8 cellular contexts compared by ENCODE assay signal in genomic region chr13:73060251-73061160, GRCh38. TPM values are rescaled to one million over a fixed set of nuclear protein-coding genes. Genes with fewer than 3 reads are reported as not detected.
DNase-seq lines count a peak whose midpoint lies in the region; ATAC-seq and TF ChIP-seq lines count a peak whose summit lies in the region.

No MANE protein-coding gene starts in this region.

- peaks cover 12% of the 10 kb centered on the region for H3K27me3 ChIP-seq in CD8-positive, alpha-beta T cell (ENCODE audit: insufficient read depth, low read length)
- peaks cover 70% of the 10 kb centered on the region for H3K27me3 ChIP-seq in HUES48 (ENCODE audit: control insufficient read depth, insufficient read depth, low read length)
- H3K27me3 ChIP-seq in right cardiac atrium (ENCODE audit: control insufficient read depth, insufficient read depth) = no peaks in the 10 kb centered on the region
- peaks cover 0 to 7% (median 0%) of the 10 kb centered on the region in 3 donors for H3K27me3 ChIP-seq in gastrocnemius medialis

- intact Hi-C loops in CD8-positive, alpha-beta T cell (cut with DNase I, micrococcal nuclease) = no loop called here
- intact Hi-C loops in activated T-helper 1 cell treated with anti-CD3 and anti-CD28 coated beads, Interleukin-12 subunit alpha, Interleukin-12 subunit beta, Interleukin-2, Interleukin-4 antibody, amounts not matched to agents 30 ng/mL and 10 ng/mL and 1 ng/mL, durations not matched to agents 14 hours and 24 hours and 36 hours (cut with micrococcal nuclease) = no loop called here
- intact Hi-C loops in right cardiac atrium (cut with DNase I) = no loop called here
- intact Hi-C loops in gastrocnemius medialis (cut with DNase I; ENCODE audit: low total_unique reads) = no loop called here

- peaks cover 14% of the 10 kb centered on the region for H3K4me1 ChIP-seq in CD8-positive, alpha-beta T cell (ENCODE audit: insufficient read depth, low read length)
- H3K4me1 ChIP-seq in HUES48 (ENCODE audit: control insufficient read depth, insufficient read depth, low read length) (peaks cover 46% of the 10 kb centered on the region), right cardiac atrium (ENCODE audit: control insufficient read depth, insufficient read depth, low read length) (no peaks in the 10 kb centered on the region), gastrocnemius medialis (peaks cover 5 to 8% of the 10 kb centered on the region in 2 donors)

- no peak overlapping the region for H3K27ac ChIP-seq in CD8-positive, alpha-beta T cell (ENCODE audit: low read depth, low read length)
- H3K27ac ChIP-seq in HUES48 (ENCODE audit: low read depth, low read length) (no peak overlapping the region), right cardiac atrium (ENCODE audit: low read length) (no peak overlapping the region), gastrocnemius medialis (peak overlapping the region; percentile 90 to 94 (median 92))

- H3K4me3 Mint-ChIP-seq in CD8-positive, alpha-beta T cell = peak overlapping the region; percentile 76
- peak overlapping the region; percentile 82 for H3K4me3 Mint-ChIP-seq in activated T-helper 1 cell treated with anti-CD3 and anti-CD28 coated beads, Interleukin-12 subunit alpha, Interleukin-12 subunit beta, Interleukin-2, Interleukin-4 antibody, amounts not matched to agents 30 ng/mL and 10 ng/mL and 1 ng/mL, durations not matched to agents 14 hours and 24 hours and 36 hours

- H3K4me1 Mint-ChIP-seq in CD8-positive, alpha-beta T cell (ENCODE audit: low read depth) = peaks cover 21% of the 10 kb centered on the region
- peaks cover 20% of the 10 kb centered on the region for H3K4me1 Mint-ChIP-seq in activated T-helper 1 cell treated with anti-CD3 and anti-CD28 coated beads, Interleukin-12 subunit alpha, Interleukin-12 subunit beta, Interleukin-2, Interleukin-4 antibody, amounts not matched to agents 30 ng/mL and 10 ng/mL and 1 ng/mL, durations not matched to agents 14 hours and 24 hours and 36 hours (ENCODE audit: low read depth)

- no peak overlapping the region for H3K27ac Mint-ChIP-seq in CD8-positive, alpha-beta T cell
- H3K27ac Mint-ChIP-seq in activated T-helper 1 cell treated with anti-CD3 and anti-CD28 coated beads, Interleukin-12 subunit alpha, Interleukin-12 subunit beta, Interleukin-2, Interleukin-4 antibody, amounts not matched to agents 30 ng/mL and 10 ng/mL and 1 ng/mL, durations not matched to agents 14 hours and 24 hours and 36 hours = peak overlapping the region; percentile 23

- peaks cover 2% of the 10 kb centered on the region for H3K36me3 Mint-ChIP-seq in CD8-positive, alpha-beta T cell
- H3K36me3 Mint-ChIP-seq in activated T-helper 1 cell treated with anti-CD3 and anti-CD28 coated beads, Interleukin-12 subunit alpha, Interleukin-12 subunit beta, Interleukin-2, Interleukin-4 antibody, amounts not matched to agents 30 ng/mL and 10 ng/mL and 1 ng/mL, durations not matched to agents 14 hours and 24 hours and 36 hours (ENCODE audit: low read depth) = no peaks in the 10 kb centered on the region

- in situ Hi-C loops in gastrocnemius medialis (cut with MboI; ENCODE audit: low sequenced_read_pairs in 4 of 4) = loop anchor here (5.0 to 25.0 kb wide), 3 partner anchors 248 to 652 kb away; no protein-coding TSS in a partner anchor

- no peak for TF ChIP-seq CTCF in CD8-positive, alpha-beta T cell (IDR thresholded peaks at IDR 0.05)
- TF ChIP-seq CTCF in gastrocnemius medialis (IDR thresholded peaks at IDR 0.05 in 4 of 5, conservative IDR thresholded peaks at IDR 0.05 in 1 of 5) = no peak

- no peaks in the 10 kb centered on the region for H3K36me3 ChIP-seq in CD8-positive, alpha-beta T cell (ENCODE audit: insufficient read depth, low read length)
- H3K36me3 ChIP-seq in HUES48 (ENCODE audit: control insufficient read depth, insufficient read depth, low read length) (no peaks in the 10 kb centered on the region), gastrocnemius medialis (peaks cover 0 to 24% of the 10 kb centered on the region in 2 donors)

- no peaks in the 10 kb centered on the region for H3K9me3 Mint-ChIP-seq in CD8-positive, alpha-beta T cell
- no peaks in the 10 kb centered on the region for H3K9me3 Mint-ChIP-seq in activated T-helper 1 cell treated with anti-CD3 and anti-CD28 coated beads, Interleukin-12 subunit alpha, Interleukin-12 subunit beta, Interleukin-2, Interleukin-4 antibody, amounts not matched to agents 30 ng/mL and 10 ng/mL and 1 ng/mL, durations not matched to agents 14 hours and 24 hours and 36 hours

- DNase-seq in CD8-positive, alpha-beta T cell = no peak
- DNase-seq in activated T-helper 1 cell treated with anti-CD3 and anti-CD28 coated beads, Interleukin-12 subunit alpha, Interleukin-12 subunit beta, Interleukin-2, Interleukin-4 antibody, amounts not matched to agents 30 ng/mL and 10 ng/mL and 1 ng/mL, durations not matched to agents 14 hours and 24 hours and 36 hours (ENCODE audit: low spot score) = no peak
- DNase-seq in right cardiac atrium (peak in 2 of 3 donors; percentile 16 to 54), gastrocnemius medialis (peak; percentile 22 to 28), DMS114 treated with DMSO at 0.1 percent for 48 hours (lab: John Stamatoyannopoulos, UW; ENCODE audit: unreplicated experiment) (no peak)

- H3K4me3 ChIP-seq in CD8-positive, alpha-beta T cell (ENCODE audit: low read depth, low read length) = peak overlapping the region; percentile 34
- H3K4me3 ChIP-seq in HUES48 (ENCODE audit: low read depth, low read length) (peak overlapping the region; percentile 73), right cardiac atrium (ENCODE audit: low read length) (peak overlapping the region; percentile 74), gastrocnemius medialis (peak overlapping the region; percentile 76 to 89 (median 84))

- H3K9me3 ChIP-seq in CD8-positive, alpha-beta T cell (ENCODE audit: low read length) = no peaks in the 10 kb centered on the region
- H3K9me3 ChIP-seq in HUES48 (ENCODE audit: control insufficient read depth, insufficient read depth, low read length) (no peaks in the 10 kb centered on the region), right cardiac atrium (ENCODE audit: control insufficient read depth, low read length) (no peaks in the 10 kb centered on the region), gastrocnemius medialis (no peaks in the 10 kb centered on the region)

- CTCF ChIA-PET in CD8-positive, alpha-beta T cell (lab: Charles Lee) = interaction anchor here (1.5 kb wide), 1 partner anchor 12 kb away, joined by 3 read pairs; no protein-coding TSS in a partner anchor

- peaks cover 30% of the 10 kb centered on the region for H3K27me3 Mint-ChIP-seq in CD8-positive, alpha-beta T cell (ENCODE audit: low read depth)
- H3K27me3 Mint-ChIP-seq in activated T-helper 1 cell treated with anti-CD3 and anti-CD28 coated beads, Interleukin-12 subunit alpha, Interleukin-12 subunit beta, Interleukin-2, Interleukin-4 antibody, amounts not matched to agents 30 ng/mL and 10 ng/mL and 1 ng/mL, durations not matched to agents 14 hours and 24 hours and 36 hours (ENCODE audit: insufficient read depth) = peaks cover 45% of the 10 kb centered on the region

- no peak for ATAC-seq in CD8-positive, alpha-beta T cell
- ATAC-seq in right cardiac atrium (no peak), gastrocnemius medialis (peak; percentile 6 to 11), HG02870 (IDR thresholded peaks at IDR 0.05; ENCODE audit: unreplicated experiment) (no peak), HG03439 (IDR thresholded peaks at IDR 0.05; ENCODE audit: unreplicated experiment) (no peak)

- WGBS in right cardiac atrium = 13% methylated on average over 26 of the region's 26 CpGs

- H3K9ac ChIP-seq in HUES48 (ENCODE audit: low read depth, low read length) = peak overlapping the region; percentile 5; the same call in 1 of the 2 replicates

- no peak for TF ChIP-seq POLR2A in gastrocnemius medialis (IDR thresholded peaks at IDR 0.05)

- POLR2A ChIA-PET in CD8-positive, alpha-beta T cell (lab: Charles Lee) = interaction anchor here (0.7 kb wide), 1 partner anchor 189 kb away, joined by 5 read pairs; no protein-coding TSS in a partner anchor

RNA-seq across cellular contexts. Expression of gene KLF5, which starts 1.7 kb away (rescaled TPM):
- total RNA-seq in CD8-positive, alpha-beta T cell = 1 to 10 TPM; 3.4 to 3.7 TPM
- 2.4 and 2.5 TPM in 2 replicates for total RNA-seq in activated T-helper 1 cell treated with anti-CD3 and anti-CD28 coated beads, Interleukin-12 subunit alpha, Interleukin-12 subunit beta, Interleukin-2, Interleukin-4 antibody, amounts not matched to agents 30 ng/mL and 10 ng/mL and 1 ng/mL, durations not matched to agents 14 hours and 24 hours and 36 hours
- total RNA-seq in right cardiac atrium (under 1 TPM; 0.54 to 0.83 (median 0.73) TPM), gastrocnemius medialis (10 to 100 TPM in 2 of 4 donors, 1 to 10 TPM in 2; 9.8 to 15.6 (median 10.9) TPM)
- polyA plus RNA-seq in right cardiac atrium = 0.81 TPM

Comparison
In these comparisons a context has a peak if more than half of its experiments do, and no peak if none do; other contexts are left out.
1. ATAC-seq: peak in gastrocnemius medialis (2 of 2); none in CD8-positive, alpha-beta T cell (single experiment), right cardiac atrium (0 of 2), HG02870 (single experiment) and HG03439 (single experiment).
2. DNase-seq: peak in right cardiac atrium (2 of 3) and gastrocnemius medialis (2 of 2); none in CD8-positive, alpha-beta T cell (0 of 7), activated T-helper 1 cell treated with anti-CD3 and anti-CD28 coated beads, Interleukin-12 subunit alpha, Interleukin-12 subunit beta, Interleukin-2, Interleukin-4 antibody, amounts not matched to agents 30 ng/mL and 10 ng/mL and 1 ng/mL, durations not matched to agents 14 hours and 24 hours and 36 hours (single experiment) and DMS114 treated with DMSO at 0.1 percent for 48 hours (single experiment).
3. H3K27ac ChIP-seq: peak in gastrocnemius medialis (4 of 4); none in CD8-positive, alpha-beta T cell (single experiment), HUES48 (single experiment) and right cardiac atrium (single experiment).
4. Peak in every context shown above with its lines, with median percentiles within 50 percentile points of each other: H3K4me3 ChIP-seq.